In the genomic region with DNA sequence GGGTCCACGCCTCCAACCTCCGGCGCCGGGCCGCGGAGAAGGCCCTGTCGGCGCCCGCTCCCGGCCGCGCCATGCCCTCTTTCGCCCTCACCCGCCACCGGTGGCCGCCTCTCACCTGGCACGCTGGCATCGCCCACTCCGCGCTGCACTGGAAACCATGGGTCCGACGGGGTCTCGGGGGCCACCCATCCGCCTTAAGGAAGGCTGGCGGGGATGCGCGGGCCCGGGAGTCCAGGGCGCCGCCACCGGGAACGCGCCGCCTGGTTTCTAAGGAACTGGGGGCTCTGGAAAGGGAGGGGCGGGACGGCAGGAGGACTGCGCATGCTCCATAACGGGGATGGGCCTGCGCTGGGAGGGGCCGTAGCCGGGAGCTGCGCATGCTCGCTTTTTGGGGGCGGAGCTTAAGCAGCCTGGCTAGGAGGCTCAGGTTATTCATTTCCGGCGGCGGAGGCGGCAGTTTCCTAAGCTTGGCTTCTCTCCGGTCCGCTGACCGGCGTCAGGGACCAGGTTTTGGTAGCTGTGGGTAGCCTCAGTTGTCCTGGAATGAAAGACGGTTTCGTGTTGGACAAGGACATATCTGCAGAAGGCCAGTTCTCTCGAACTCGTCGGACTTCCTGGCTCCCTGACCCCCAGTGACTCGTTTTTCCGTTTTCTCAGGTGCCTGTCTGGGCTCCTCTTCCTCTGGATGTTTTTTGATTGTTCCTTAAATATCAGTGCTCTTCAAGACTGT, we compare ENCODE assay signal across 1 cellular context.
TF ChIP-seq lines count a peak whose summit lies in the region.

A gene with protein sequence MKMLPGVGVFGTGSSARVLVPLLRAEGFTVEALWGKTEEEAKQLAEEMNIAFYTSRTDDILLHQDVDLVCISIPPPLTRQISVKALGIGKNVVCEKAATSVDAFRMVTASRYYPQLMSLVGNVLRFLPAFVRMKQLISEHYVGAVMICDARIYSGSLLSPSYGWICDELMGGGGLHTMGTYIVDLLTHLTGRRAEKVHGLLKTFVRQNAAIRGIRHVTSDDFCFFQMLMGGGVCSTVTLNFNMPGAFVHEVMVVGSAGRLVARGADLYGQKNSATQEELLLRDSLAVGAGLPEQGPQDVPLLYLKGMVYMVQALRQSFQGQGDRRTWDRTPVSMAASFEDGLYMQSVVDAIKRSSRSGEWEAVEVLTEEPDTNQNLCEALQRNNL (minus strand): TSS at position 269 of the 730 bp plus-strand sequence. CDS start 33,601 bp downstream, outside the sequence.

TF ChIP-seq in HepG2, 621 proteins besides CTCF, POLR2A, EP300 and RAD21 (continued from another document and continues in another):
- TF ChIP-seq, protein P1, sequence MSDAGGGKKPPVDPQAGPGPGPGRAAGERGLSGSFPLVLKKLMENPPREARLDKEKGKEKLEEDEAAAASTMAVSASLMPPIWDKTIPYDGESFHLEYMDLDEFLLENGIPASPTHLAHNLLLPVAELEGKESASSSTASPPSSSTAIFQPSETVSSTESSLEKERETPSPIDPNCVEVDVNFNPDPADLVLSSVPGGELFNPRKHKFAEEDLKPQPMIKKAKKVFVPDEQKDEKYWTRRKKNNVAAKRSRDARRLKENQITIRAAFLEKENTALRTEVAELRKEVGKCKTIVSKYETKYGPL (CRISPR knock-in tag; IDR thresholded peaks at IDR 0.05), result no peak; the same call in 1 of the 2 replicates
- TF ChIP-seq ZSCAN12 (CRISPR knock-in tag; IDR thresholded peaks at IDR 0.05) (no peak), ZNF383 (CRISPR knock-in tag; IDR thresholded peaks at IDR 0.05; ENCODE audit: borderline replicate concordance) (no peak), ZNF468 (CRISPR knock-in tag; IDR thresholded peaks at IDR 0.05) (no peak), HMGA1 (CRISPR knock-in tag; conservative IDR thresholded peaks at IDR 0.05) (no peak), TCF12 (IDR thresholded peaks at IDR 0.05) (no peak), TCF12 (CRISPR knock-in tag; IDR thresholded peaks at IDR 0.05) (peak; percentile 83; the same call in 1 of the 2 replicates), RFXAP (CRISPR knock-in tag; IDR thresholded peaks at IDR 0.05; ENCODE audit: borderline replicate concordance) (0 out of 2 replicates have a peak, but pooled peaks have one; percentile 47), ZBTB8A (CRISPR knock-in tag; IDR thresholded peaks at IDR 0.05; ENCODE audit: borderline replicate concordance, low read depth) (no peak), ZFP82 (CRISPR knock-in tag; IDR thresholded peaks at IDR 0.05; ENCODE audit: borderline replicate concordance) (peak; percentile 97), XRCC5 (optimal IDR thresholded peaks at IDR 0.05; ENCODE audit: low read length) (no peak), ZNF33A (CRISPR knock-in tag; IDR thresholded peaks at IDR 0.05; ENCODE audit: borderline replicate concordance) (no peak; the same call in 1 of the 2 replicates), ZNF354B (CRISPR knock-in tag; IDR thresholded peaks at IDR 0.05) (no peak), ZNF841 (CRISPR knock-in tag; IDR thresholded peaks at IDR 0.05; ENCODE audit: borderline replicate concordance) (no peak), HIVEP1 (CRISPR knock-in tag; IDR thresholded peaks at IDR 0.05) (peak; percentile 76), U2AF1 (optimal IDR thresholded peaks at IDR 0.05; ENCODE audit: low read depth, low read length) (peak; percentile 35), ZIK1 (CRISPR knock-in tag; IDR thresholded peaks at IDR 0.05; ENCODE audit: borderline replicate concordance, low read depth) (peak; percentile 88), ZNF564 (CRISPR knock-in tag; IDR thresholded peaks at IDR 0.05) (no peak), POLR2AphosphoS2 (IDR thresholded peaks at IDR 0.05; ENCODE audit: low read depth, low read length) (0 out of 2 replicates have a peak, but pooled peaks have one; percentile 38), MYC (CRISPR knock-in tag; IDR thresholded peaks at IDR 0.05; ENCODE audit: borderline replicate concordance) (peak; percentile 87), MED1 (CRISPR knock-in tag; IDR thresholded peaks at IDR 0.05) (peak; percentile 65), ZBTB1 (CRISPR knock-in tag; IDR thresholded peaks at IDR 0.05; ENCODE audit: borderline replicate concordance) (no peak), GATAD1 (CRISPR knock-in tag; IDR thresholded peaks at IDR 0.05) (peak; percentile 63; the same call in 1 of the 2 replicates), KMT2A (CRISPR knock-in tag; IDR thresholded peaks at IDR 0.05) (peak; percentile 92), ZNF713 (CRISPR knock-in tag; IDR thresholded peaks at IDR 0.05) (0 out of 2 replicates have a peak, but pooled peaks have one; percentile 57), TBX2 (CRISPR knock-in tag; IDR thresholded peaks at IDR 0.05; ENCODE audit: borderline replicate concordance) (peak; percentile 91), PHF21A (CRISPR knock-in tag; IDR thresholded peaks at IDR 0.05) (0 out of 2 replicates have a peak, but pooled peaks have one; percentile 16), KLF11 (CRISPR knock-in tag; IDR thresholded peaks at IDR 0.05) (no peak; the same call in 1 of the 2 replicates)
- TF ChIP-seq, protein P2, sequence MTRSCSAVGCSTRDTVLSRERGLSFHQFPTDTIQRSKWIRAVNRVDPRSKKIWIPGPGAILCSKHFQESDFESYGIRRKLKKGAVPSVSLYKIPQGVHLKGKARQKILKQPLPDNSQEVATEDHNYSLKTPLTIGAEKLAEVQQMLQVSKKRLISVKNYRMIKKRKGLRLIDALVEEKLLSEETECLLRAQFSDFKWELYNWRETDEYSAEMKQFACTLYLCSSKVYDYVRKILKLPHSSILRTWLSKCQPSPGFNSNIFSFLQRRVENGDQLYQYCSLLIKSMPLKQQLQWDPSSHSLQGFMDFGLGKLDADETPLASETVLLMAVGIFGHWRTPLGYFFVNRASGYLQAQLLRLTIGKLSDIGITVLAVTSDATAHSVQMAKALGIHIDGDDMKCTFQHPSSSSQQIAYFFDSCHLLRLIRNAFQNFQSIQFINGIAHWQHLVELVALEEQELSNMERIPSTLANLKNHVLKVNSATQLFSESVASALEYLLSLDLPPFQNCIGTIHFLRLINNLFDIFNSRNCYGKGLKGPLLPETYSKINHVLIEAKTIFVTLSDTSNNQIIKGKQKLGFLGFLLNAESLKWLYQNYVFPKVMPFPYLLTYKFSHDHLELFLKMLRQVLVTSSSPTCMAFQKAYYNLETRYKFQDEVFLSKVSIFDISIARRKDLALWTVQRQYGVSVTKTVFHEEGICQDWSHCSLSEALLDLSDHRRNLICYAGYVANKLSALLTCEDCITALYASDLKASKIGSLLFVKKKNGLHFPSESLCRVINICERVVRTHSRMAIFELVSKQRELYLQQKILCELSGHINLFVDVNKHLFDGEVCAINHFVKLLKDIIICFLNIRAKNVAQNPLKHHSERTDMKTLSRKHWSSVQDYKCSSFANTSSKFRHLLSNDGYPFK (CRISPR knock-in tag; IDR thresholded peaks at IDR 0.05; ENCODE audit: borderline replicate concordance), result peak; percentile 80; the same call in 1 of the 2 replicates
- TF ChIP-seq, protein P3, sequence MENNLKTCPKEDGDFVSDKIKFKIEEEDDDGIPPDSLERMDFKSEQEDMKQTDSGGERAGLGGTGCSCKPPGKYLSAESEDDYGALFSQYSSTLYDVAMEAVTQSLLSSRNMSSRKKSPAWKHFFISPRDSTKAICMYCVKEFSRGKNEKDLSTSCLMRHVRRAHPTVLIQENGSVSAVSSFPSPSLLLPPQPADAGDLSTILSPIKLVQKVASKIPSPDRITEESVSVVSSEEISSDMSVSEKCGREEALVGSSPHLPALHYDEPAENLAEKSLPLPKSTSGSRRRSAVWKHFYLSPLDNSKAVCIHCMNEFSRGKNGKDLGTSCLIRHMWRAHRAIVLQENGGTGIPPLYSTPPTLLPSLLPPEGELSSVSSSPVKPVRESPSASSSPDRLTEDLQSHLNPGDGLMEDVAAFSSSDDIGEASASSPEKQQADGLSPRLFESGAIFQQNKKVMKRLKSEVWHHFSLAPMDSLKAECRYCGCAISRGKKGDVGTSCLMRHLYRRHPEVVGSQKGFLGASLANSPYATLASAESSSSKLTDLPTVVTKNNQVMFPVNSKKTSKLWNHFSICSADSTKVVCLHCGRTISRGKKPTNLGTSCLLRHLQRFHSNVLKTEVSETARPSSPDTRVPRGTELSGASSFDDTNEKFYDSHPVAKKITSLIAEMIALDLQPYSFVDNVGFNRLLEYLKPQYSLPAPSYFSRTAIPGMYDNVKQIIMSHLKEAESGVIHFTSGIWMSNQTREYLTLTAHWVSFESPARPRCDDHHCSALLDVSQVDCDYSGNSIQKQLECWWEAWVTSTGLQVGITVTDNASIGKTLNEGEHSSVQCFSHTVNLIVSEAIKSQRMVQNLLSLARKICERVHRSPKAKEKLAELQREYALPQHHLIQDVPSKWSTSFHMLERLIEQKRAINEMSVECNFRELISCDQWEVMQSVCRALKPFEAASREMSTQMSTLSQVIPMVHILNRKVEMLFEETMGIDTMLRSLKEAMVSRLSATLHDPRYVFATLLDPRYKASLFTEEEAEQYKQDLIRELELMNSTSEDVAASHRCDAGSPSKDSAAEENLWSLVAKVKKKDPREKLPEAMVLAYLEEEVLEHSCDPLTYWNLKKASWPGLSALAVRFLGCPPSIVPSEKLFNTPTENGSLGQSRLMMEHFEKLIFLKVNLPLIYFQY (CRISPR knock-in tag; IDR thresholded peaks at IDR 0.05; ENCODE audit: borderline replicate concordance), result no peak
- TF ChIP-seq, protein P4, sequence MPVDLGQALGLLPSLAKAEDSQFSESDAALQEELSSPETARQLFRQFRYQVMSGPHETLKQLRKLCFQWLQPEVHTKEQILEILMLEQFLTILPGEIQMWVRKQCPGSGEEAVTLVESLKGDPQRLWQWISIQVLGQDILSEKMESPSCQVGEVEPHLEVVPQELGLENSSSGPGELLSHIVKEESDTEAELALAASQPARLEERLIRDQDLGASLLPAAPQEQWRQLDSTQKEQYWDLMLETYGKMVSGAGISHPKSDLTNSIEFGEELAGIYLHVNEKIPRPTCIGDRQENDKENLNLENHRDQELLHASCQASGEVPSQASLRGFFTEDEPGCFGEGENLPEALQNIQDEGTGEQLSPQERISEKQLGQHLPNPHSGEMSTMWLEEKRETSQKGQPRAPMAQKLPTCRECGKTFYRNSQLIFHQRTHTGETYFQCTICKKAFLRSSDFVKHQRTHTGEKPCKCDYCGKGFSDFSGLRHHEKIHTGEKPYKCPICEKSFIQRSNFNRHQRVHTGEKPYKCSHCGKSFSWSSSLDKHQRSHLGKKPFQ (CRISPR knock-in tag; IDR thresholded peaks at IDR 0.05; ENCODE audit: insufficient replicate concordance), result peak; percentile 78
- TF ChIP-seq, protein P5, sequence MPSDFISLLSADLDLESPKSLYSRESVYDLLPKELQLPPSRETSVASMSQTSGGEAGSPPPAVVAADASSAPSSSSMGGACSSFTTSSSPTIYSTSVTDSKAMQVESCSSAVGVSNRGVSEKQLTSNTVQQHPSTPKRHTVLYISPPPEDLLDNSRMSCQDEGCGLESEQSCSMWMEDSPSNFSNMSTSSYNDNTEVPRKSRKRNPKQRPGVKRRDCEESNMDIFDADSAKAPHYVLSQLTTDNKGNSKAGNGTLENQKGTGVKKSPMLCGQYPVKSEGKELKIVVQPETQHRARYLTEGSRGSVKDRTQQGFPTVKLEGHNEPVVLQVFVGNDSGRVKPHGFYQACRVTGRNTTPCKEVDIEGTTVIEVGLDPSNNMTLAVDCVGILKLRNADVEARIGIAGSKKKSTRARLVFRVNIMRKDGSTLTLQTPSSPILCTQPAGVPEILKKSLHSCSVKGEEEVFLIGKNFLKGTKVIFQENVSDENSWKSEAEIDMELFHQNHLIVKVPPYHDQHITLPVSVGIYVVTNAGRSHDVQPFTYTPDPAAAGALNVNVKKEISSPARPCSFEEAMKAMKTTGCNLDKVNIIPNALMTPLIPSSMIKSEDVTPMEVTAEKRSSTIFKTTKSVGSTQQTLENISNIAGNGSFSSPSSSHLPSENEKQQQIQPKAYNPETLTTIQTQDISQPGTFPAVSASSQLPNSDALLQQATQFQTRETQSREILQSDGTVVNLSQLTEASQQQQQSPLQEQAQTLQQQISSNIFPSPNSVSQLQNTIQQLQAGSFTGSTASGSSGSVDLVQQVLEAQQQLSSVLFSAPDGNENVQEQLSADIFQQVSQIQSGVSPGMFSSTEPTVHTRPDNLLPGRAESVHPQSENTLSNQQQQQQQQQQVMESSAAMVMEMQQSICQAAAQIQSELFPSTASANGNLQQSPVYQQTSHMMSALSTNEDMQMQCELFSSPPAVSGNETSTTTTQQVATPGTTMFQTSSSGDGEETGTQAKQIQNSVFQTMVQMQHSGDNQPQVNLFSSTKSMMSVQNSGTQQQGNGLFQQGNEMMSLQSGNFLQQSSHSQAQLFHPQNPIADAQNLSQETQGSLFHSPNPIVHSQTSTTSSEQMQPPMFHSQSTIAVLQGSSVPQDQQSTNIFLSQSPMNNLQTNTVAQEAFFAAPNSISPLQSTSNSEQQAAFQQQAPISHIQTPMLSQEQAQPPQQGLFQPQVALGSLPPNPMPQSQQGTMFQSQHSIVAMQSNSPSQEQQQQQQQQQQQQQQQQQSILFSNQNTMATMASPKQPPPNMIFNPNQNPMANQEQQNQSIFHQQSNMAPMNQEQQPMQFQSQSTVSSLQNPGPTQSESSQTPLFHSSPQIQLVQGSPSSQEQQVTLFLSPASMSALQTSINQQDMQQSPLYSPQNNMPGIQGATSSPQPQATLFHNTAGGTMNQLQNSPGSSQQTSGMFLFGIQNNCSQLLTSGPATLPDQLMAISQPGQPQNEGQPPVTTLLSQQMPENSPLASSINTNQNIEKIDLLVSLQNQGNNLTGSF (CRISPR knock-in tag; IDR thresholded peaks at IDR 0.05), result 0 out of 2 replicates have a peak, but pooled peaks have one; percentile 71
- TF ChIP-seq, protein P6, sequence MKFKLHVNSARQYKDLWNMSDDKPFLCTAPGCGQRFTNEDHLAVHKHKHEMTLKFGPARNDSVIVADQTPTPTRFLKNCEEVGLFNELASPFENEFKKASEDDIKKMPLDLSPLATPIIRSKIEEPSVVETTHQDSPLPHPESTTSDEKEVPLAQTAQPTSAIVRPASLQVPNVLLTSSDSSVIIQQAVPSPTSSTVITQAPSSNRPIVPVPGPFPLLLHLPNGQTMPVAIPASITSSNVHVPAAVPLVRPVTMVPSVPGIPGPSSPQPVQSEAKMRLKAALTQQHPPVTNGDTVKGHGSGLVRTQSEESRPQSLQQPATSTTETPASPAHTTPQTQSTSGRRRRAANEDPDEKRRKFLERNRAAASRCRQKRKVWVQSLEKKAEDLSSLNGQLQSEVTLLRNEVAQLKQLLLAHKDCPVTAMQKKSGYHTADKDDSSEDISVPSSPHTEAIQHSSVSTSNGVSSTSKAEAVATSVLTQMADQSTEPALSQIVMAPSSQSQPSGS (CRISPR knock-in tag; IDR thresholded peaks at IDR 0.05), result peak; percentile 25; the same call in 1 of the 2 replicates
- TF ChIP-seq, protein P7, sequence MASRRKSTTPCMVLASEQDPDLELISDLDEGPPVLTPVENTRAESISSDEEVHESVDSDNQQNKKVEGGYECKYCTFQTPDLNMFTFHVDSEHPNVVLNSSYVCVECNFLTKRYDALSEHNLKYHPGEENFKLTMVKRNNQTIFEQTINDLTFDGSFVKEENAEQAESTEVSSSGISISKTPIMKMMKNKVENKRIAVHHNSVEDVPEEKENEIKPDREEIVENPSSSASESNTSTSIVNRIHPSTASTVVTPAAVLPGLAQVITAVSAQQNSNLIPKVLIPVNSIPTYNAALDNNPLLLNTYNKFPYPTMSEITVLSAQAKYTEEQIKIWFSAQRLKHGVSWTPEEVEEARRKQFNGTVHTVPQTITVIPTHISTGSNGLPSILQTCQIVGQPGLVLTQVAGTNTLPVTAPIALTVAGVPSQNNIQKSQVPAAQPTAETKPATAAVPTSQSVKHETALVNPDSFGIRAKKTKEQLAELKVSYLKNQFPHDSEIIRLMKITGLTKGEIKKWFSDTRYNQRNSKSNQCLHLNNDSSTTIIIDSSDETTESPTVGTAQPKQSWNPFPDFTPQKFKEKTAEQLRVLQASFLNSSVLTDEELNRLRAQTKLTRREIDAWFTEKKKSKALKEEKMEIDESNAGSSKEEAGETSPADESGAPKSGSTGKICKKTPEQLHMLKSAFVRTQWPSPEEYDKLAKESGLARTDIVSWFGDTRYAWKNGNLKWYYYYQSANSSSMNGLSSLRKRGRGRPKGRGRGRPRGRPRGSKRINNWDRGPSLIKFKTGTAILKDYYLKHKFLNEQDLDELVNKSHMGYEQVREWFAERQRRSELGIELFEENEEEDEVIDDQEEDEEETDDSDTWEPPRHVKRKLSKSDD (CRISPR knock-in tag; IDR thresholded peaks at IDR 0.05; ENCODE audit: low read depth), result peak; percentile 20; the same call in 1 of the 2 replicates
